2 cellular contexts compared by ENCODE assay signal in the genomic region with DNA sequence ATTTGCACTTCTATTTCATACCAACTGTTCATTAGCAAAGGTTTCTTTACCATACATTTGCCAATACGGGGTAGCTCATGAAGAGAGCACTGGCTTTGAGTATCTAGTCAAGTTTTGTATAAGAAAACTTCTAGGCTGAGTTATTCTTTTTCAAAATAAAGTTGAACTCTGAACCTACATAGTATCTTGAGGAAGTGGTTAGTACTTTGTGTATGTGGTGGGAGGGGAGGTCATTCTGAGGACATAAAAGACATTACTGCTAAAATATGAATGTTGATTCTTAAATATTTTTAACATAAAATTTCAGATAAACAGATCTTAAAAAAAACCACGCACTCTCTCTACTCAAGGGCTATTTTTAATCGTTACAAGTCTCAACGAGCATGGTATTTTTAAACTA.
TF ChIP-seq lines count a peak whose summit lies in the region.

No MANE protein-coding gene starts in this region.

TF ChIP-seq in SK-N-SH, 30 proteins besides CTCF, POLR2A, EP300 and RAD21 (continued from another document):
- TF ChIP-seq, protein P1, sequence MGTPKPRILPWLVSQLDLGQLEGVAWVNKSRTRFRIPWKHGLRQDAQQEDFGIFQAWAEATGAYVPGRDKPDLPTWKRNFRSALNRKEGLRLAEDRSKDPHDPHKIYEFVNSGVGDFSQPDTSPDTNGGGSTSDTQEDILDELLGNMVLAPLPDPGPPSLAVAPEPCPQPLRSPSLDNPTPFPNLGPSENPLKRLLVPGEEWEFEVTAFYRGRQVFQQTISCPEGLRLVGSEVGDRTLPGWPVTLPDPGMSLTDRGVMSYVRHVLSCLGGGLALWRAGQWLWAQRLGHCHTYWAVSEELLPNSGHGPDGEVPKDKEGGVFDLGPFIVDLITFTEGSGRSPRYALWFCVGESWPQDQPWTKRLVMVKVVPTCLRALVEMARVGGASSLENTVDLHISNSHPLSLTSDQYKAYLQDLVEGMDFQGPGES (IDR thresholded peaks at IDR 0.05; ENCODE audit: low read depth, low read length), result no peak
- TF ChIP-seq, protein P2, sequence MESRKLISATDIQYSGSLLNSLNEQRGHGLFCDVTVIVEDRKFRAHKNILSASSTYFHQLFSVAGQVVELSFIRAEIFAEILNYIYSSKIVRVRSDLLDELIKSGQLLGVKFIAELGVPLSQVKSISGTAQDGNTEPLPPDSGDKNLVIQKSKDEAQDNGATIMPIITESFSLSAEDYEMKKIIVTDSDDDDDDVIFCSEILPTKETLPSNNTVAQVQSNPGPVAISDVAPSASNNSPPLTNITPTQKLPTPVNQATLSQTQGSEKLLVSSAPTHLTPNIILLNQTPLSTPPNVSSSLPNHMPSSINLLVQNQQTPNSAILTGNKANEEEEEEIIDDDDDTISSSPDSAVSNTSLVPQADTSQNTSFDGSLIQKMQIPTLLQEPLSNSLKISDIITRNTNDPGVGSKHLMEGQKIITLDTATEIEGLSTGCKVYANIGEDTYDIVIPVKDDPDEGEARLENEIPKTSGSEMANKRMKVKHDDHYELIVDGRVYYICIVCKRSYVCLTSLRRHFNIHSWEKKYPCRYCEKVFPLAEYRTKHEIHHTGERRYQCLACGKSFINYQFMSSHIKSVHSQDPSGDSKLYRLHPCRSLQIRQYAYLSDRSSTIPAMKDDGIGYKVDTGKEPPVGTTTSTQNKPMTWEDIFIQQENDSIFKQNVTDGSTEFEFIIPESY (IDR thresholded peaks at IDR 0.05; ENCODE audit: borderline replicate concordance, low read depth), result no peak
- TF ChIP-seq NRF1 (IDR thresholded peaks at IDR 0.05; ENCODE audit: low read depth, low read length), result no peak
- TF ChIP-seq CHD2 (IDR thresholded peaks at IDR 0.05; ENCODE audit: low read length, partially characterized antibody), result no peak
- TF ChIP-seq NFIC (IDR thresholded peaks at IDR 0.05; ENCODE audit: borderline replicate concordance), result no peak
- no peak for TF ChIP-seq SIN3A (IDR thresholded peaks at IDR 0.05; ENCODE audit: borderline replicate concordance, low read depth, low read length)

TF ChIP-seq in SK-N-SH treated with all-trans-retinoic acid at 6 μM for 48 hours, 23 proteins besides CTCF, POLR2A, EP300 and RAD21 (continued from another document):
- TF ChIP-seq, protein P3, sequence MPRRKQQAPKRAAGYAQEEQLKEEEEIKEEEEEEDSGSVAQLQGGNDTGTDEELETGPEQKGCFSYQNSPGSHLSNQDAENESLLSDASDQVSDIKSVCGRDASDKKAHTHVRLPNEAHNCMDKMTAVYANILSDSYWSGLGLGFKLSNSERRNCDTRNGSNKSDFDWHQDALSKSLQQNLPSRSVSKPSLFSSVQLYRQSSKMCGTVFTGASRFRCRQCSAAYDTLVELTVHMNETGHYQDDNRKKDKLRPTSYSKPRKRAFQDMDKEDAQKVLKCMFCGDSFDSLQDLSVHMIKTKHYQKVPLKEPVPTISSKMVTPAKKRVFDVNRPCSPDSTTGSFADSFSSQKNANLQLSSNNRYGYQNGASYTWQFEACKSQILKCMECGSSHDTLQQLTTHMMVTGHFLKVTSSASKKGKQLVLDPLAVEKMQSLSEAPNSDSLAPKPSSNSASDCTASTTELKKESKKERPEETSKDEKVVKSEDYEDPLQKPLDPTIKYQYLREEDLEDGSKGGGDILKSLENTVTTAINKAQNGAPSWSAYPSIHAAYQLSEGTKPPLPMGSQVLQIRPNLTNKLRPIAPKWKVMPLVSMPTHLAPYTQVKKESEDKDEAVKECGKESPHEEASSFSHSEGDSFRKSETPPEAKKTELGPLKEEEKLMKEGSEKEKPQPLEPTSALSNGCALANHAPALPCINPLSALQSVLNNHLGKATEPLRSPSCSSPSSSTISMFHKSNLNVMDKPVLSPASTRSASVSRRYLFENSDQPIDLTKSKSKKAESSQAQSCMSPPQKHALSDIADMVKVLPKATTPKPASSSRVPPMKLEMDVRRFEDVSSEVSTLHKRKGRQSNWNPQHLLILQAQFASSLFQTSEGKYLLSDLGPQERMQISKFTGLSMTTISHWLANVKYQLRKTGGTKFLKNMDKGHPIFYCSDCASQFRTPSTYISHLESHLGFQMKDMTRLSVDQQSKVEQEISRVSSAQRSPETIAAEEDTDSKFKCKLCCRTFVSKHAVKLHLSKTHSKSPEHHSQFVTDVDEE (CRISPR knock-in tag; IDR thresholded peaks at IDR 0.05), result no peak
- no peak for TF ChIP-seq BACH2 (CRISPR knock-in tag; IDR thresholded peaks at IDR 0.05; ENCODE audit: borderline replicate concordance)
- no peak for TF ChIP-seq ZNF70 (CRISPR knock-in tag; IDR thresholded peaks at IDR 0.05)
- TF ChIP-seq, protein P4, sequence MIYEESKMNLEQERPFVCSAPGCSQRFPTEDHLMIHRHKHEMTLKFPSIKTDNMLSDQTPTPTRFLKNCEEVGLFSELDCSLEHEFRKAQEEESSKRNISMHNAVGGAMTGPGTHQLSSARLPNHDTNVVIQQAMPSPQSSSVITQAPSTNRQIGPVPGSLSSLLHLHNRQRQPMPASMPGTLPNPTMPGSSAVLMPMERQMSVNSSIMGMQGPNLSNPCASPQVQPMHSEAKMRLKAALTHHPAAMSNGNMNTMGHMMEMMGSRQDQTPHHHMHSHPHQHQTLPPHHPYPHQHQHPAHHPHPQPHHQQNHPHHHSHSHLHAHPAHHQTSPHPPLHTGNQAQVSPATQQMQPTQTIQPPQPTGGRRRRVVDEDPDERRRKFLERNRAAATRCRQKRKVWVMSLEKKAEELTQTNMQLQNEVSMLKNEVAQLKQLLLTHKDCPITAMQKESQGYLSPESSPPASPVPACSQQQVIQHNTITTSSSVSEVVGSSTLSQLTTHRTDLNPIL (CRISPR knock-in tag; IDR thresholded peaks at IDR 0.05; ENCODE audit: low read depth), result no peak
- no peak for TF ChIP-seq ZFP3 (CRISPR knock-in tag; IDR thresholded peaks at IDR 0.05)
- no peak for TF ChIP-seq ARNTL (CRISPR knock-in tag; IDR thresholded peaks at IDR 0.05; ENCODE audit: borderline replicate concordance, low read depth)
- no peak for TF ChIP-seq ZC3H10 (CRISPR knock-in tag; IDR thresholded peaks at IDR 0.05)
- TF ChIP-seq OSR1 (CRISPR knock-in tag; IDR thresholded peaks at IDR 0.05), result no peak
- TF ChIP-seq SNAI2 (CRISPR knock-in tag; IDR thresholded peaks at IDR 0.05), result no peak
- no peak for TF ChIP-seq ESRRG (CRISPR knock-in tag; IDR thresholded peaks at IDR 0.05)
- no peak for TF ChIP-seq ZNF565 (CRISPR knock-in tag; conservative IDR thresholded peaks at IDR 0.05; ENCODE audit: low read depth)
- no peak for TF ChIP-seq RARB (CRISPR knock-in tag; IDR thresholded peaks at IDR 0.05)
- TF ChIP-seq, protein P5, sequence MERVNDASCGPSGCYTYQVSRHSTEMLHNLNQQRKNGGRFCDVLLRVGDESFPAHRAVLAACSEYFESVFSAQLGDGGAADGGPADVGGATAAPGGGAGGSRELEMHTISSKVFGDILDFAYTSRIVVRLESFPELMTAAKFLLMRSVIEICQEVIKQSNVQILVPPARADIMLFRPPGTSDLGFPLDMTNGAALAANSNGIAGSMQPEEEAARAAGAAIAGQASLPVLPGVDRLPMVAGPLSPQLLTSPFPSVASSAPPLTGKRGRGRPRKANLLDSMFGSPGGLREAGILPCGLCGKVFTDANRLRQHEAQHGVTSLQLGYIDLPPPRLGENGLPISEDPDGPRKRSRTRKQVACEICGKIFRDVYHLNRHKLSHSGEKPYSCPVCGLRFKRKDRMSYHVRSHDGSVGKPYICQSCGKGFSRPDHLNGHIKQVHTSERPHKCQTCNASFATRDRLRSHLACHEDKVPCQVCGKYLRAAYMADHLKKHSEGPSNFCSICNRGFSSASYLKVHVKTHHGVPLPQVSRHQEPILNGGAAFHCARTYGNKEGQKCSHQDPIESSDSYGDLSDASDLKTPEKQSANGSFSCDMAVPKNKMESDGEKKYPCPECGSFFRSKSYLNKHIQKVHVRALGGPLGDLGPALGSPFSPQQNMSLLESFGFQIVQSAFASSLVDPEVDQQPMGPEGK (CRISPR knock-in tag; IDR thresholded peaks at IDR 0.05; ENCODE audit: borderline replicate concordance), result no peak
